10 cellular contexts compared by ENCODE assay signal in genomic region chr11:11976476-11977187, GRCh38. TPM values are rescaled to one million over a fixed set of nuclear protein-coding genes. Genes with fewer than 3 reads are reported as not detected.
DNase-seq lines count a peak whose midpoint lies in the region; ATAC-seq, FAIRE-seq and TF ChIP-seq lines count a peak whose summit lies in the region.
"Had no signal": no experiment of that assay in that cellular context is flagged by ENCODE, and none has a peak within 500 bp of the region (broad histone marks: within the 10 kb centered on the region; RNA-seq: fewer than 3 reads in every experiment).

No MANE protein-coding gene starts in this region.

- no peak for ATAC-seq in activated CD8-positive, alpha-beta memory T cell treated with anti-CD3 and anti-CD28 coated beads, Interleukin-2, amount 10 ng/mL, durations not matched to agents 7 days and 5 days
- no peak for ATAC-seq in HG03139 (IDR thresholded peaks at IDR 0.05; ENCODE audit: unreplicated experiment)

- H3K4me3 Mint-ChIP-seq in activated CD8-positive, alpha-beta memory T cell treated with anti-CD3 and anti-CD28 coated beads, Interleukin-2, amount 10 ng/mL, durations not matched to agents 7 days and 5 days = no peak overlapping the region

- H3K9ac ChIP-seq in endothelial cell of umbilical vein (replicated peaks; ENCODE audit: extremely low read depth, insufficient read depth, low read length) = peak overlapping the region; percentile 70

- H3K36me3 Mint-ChIP-seq in activated CD8-positive, alpha-beta memory T cell treated with anti-CD3 and anti-CD28 coated beads, Interleukin-2, amount 10 ng/mL, durations not matched to agents 7 days and 5 days = no peaks in the 10 kb centered on the region

- H3K9me3 Mint-ChIP-seq in activated CD8-positive, alpha-beta memory T cell treated with anti-CD3 and anti-CD28 coated beads, Interleukin-2, amount 10 ng/mL, durations not matched to agents 7 days and 5 days (ENCODE audit: low read depth) = no peaks in the 10 kb centered on the region

- BruUV-seq in endothelial cell of umbilical vein (replicated peaks; lab: Mats Ljungman, UMichigan) = TSS peak; percentile 36

- peak overlapping the region; percentile 44 for H3K4me2 ChIP-seq in endothelial cell of umbilical vein (ENCODE audit: insufficient read depth, low read length)

- H3K27me3 Mint-ChIP-seq in activated CD8-positive, alpha-beta memory T cell treated with anti-CD3 and anti-CD28 coated beads, Interleukin-2, amount 10 ng/mL, durations not matched to agents 7 days and 5 days = peaks cover 2% of the 10 kb centered on the region

- no peaks in the 10 kb centered on the region for H4K20me1 ChIP-seq in endothelial cell of umbilical vein (replicated peaks; ENCODE audit: control insufficient read depth, extremely low read depth, insufficient read depth, low read length)

- POLR2A ChIA-PET in endothelial cell of umbilical vein (lab: Charles Lee) = interaction anchor here (0.6 to 1.2 kb wide), 5 partner anchors 10 to 1167 kb away, joined by 3 to 7 read pairs (median 5); partner anchors contain the start of genes DKK3 and EIF4G2

- 71 to 95% methylated on average over 6 to 7 of the region's 7 CpGs for WGBS in mesodermal cell (ENCODE audit: insufficient coverage in 2 of 2), 2 experiments

- H3K4me3 ChIP-seq in endothelial cell of umbilical vein (replicated peaks in 1 of 3; ENCODE audit: insufficient read depth in 1 of 3, low read depth in 1 of 3, low read length in 3 of 3) (no peak overlapping the region), mesodermal cell (ENCODE audit: extremely low read depth, insufficient read depth, low read length, poor library complexity, severe bottlenecking) (no peak overlapping the region), uterus (no peak overlapping the region)

- H3K27me3 ChIP-seq in endothelial cell of umbilical vein (ENCODE audit: control insufficient read depth in 2 of 2, insufficient read depth in 2 of 2, low read length in 2 of 2) = no peaks in the 10 kb centered on the region
- no peaks in the 10 kb centered on the region for H3K27me3 ChIP-seq in uterus

- in situ Hi-C loops in GM13976 (cut with MboI; ENCODE audit: low sequenced_read_pairs, unreplicated experiment) = no loop called here

- H3K27ac ChIP-seq in endothelial cell of umbilical vein (ENCODE audit: insufficient read depth, low read depth, low read length) (peak overlapping the region; percentile 95), mesodermal cell (ENCODE audit: low read depth, low read length, severe bottlenecking) (peak overlapping the region; percentile 93), uterus (peak overlapping the region; percentile 76 to 82)

- no peak overlapping the region for H2AFZ ChIP-seq in endothelial cell of umbilical vein (ENCODE audit: low read depth, low read length)

- dilution Hi-C loops in endothelial cell of umbilical vein (cut with MboI; ENCODE audit: extremely low pct_ligation_motif_present, low sequenced_read_pairs) = no loop called here

- no peaks in the 10 kb centered on the region for H3K79me2 ChIP-seq in endothelial cell of umbilical vein (ENCODE audit: control insufficient read depth, insufficient read depth, low read length)

- intact Hi-C loops in endothelial cell of umbilical vein (cut with micrococcal nuclease) = loop anchor here (1.0 to 10.0 kb wide), 7 partner anchors 32 to 1169 kb away; partner anchors contain the start of genes DKK3 and EIF4G2
- intact Hi-C loops in uterus (cut with DNase I; ENCODE audit: low total_unique reads) = no loop called here

- no peak for TF ChIP-seq CTCF in endothelial cell of umbilical vein (IDR thresholded peaks at IDR 0.05; ENCODE audit: extremely low read depth in 1 of 2, insufficient read depth in 1 of 2, low read depth in 1 of 2, low read length in 2 of 2)
- no peak for TF ChIP-seq CTCF in uterus (IDR thresholded peaks at IDR 0.05)
- no peak for TF ChIP-seq CTCF in GM13976 (IDR thresholded peaks at IDR 0.05; ENCODE audit: borderline replicate concordance, control extremely low read depth, extremely low read depth, insufficient read depth, missing control alignments)

- H3K9me1 ChIP-seq in endothelial cell of umbilical vein (replicated peaks; ENCODE audit: control insufficient read depth, extremely low read depth, insufficient read depth, low read length) = no peaks in the 10 kb centered on the region

- H3K4me1 ChIP-seq in endothelial cell of umbilical vein (ENCODE audit: control insufficient read depth, extremely low read depth, insufficient read depth, low read length) (peaks cover 55% of the 10 kb centered on the region), mesodermal cell (ENCODE audit: control insufficient read depth, insufficient read depth, low read length, poor library complexity, severe bottlenecking) (peaks cover 80% of the 10 kb centered on the region), uterus (peaks cover 33 to 38% of the 10 kb centered on the region in 2 donors)

- H3K36me3 ChIP-seq in endothelial cell of umbilical vein (ENCODE audit: control insufficient read depth in 2 of 2, extremely low read depth in 1 of 2, insufficient read depth in 2 of 2, low read length in 2 of 2) (no peaks in the 10 kb centered on the region), mesodermal cell (ENCODE audit: control insufficient read depth, insufficient read depth, low read length) (peaks cover 51% of the 10 kb centered on the region), uterus (no peaks in the 10 kb centered on the region)

- FAIRE-seq in endothelial cell of umbilical vein (lab: Jason Lieb, UNC) = peak; percentile 76

- H3K9me3 ChIP-seq in endothelial cell of umbilical vein (replicated peaks; ENCODE audit: control insufficient read depth, insufficient read depth, low read length) = no peaks in the 10 kb centered on the region
- peaks cover 6% of the 10 kb centered on the region for H3K9me3 ChIP-seq in mesodermal cell (ENCODE audit: control insufficient read depth, low read length)
- no peaks in the 10 kb centered on the region for H3K9me3 ChIP-seq in uterus

- TF ChIP-seq POLR2A in endothelial cell of umbilical vein (IDR thresholded peaks at IDR 0.05; ENCODE audit: low read depth, low read length) (no peak), uterus (IDR thresholded peaks at IDR 0.05) (no peak)

- CTCF ChIA-PET in activated CD8-positive, alpha-beta memory T cell treated with anti-CD3 and anti-CD28 coated beads, Interleukin-2, amount 10 ng/mL, durations not matched to agents 7 days and 5 days (lab: Charles Lee) = interaction anchor here (1.0 to 2.0 kb wide), 3 partner anchors 10 to 68 kb away, joined by 3 to 12 read pairs (median 3); no protein-coding TSS in a partner anchor
- CTCF ChIA-PET in endothelial cell of umbilical vein (lab: Charles Lee) = interaction anchor here (0.7 to 4.0 kb wide), 21 partner anchors 10 to 1167 kb away, joined by 3 to 31 read pairs (median 4); partner anchors contain the start of genes DKK3 and EIF4G2

- peak; percentile 23 for DNase-seq in activated CD8-positive, alpha-beta memory T cell treated with anti-CD3 and anti-CD28 coated beads, Interleukin-2, amount 10 ng/mL, durations not matched to agents 7 days and 5 days
- no peak for DNase-seq in activated CD8-positive, alpha-beta memory T cell treated with anti-CD3 and anti-CD28 coated beads, Interleukin-2, amount 50 U/mL, for 48 hours
- DNase-seq in endothelial cell of umbilical vein (ENCODE audit: low read depth, low spot score) (peak; percentile 26), uterus (no peak), activated T-cell treated with anti-CD3 and anti-CD28 coated beads for 4 hours (no peak), GM13976 (ENCODE audit: low spot score) (no peak)
- DNase-seq: activated T-cell treated with anti-CD3 and anti-CD28 coated beads, Interleukin-2, amount 50 U/mL, for 1 hour; effector memory CD4-positive, alpha-beta T cell had no signal

- H3K4me1 Mint-ChIP-seq in activated CD8-positive, alpha-beta memory T cell treated with anti-CD3 and anti-CD28 coated beads, Interleukin-2, amount 10 ng/mL, durations not matched to agents 7 days and 5 days = peaks cover 9% of the 10 kb centered on the region

- H3K27ac Mint-ChIP-seq in activated CD8-positive, alpha-beta memory T cell treated with anti-CD3 and anti-CD28 coated beads, Interleukin-2, amount 10 ng/mL, durations not matched to agents 7 days and 5 days = no peak overlapping the region

TF ChIP-seq in endothelial cell of umbilical vein, 7 proteins besides CTCF, POLR2A, EP300 and RAD21:
- no peak for TF ChIP-seq MYC (IDR thresholded peaks at IDR 0.05; ENCODE audit: low read depth, low read length)
- no peak for TF ChIP-seq MAX (IDR thresholded peaks at IDR 0.05; ENCODE audit: insufficient read depth, insufficient read length)
- no peak for TF ChIP-seq EZH2 (IDR thresholded peaks at IDR 0.05; ENCODE audit: borderline replicate concordance, low read depth, low read length, severe bottlenecking)
- no peak for TF ChIP-seq FOS (IDR thresholded peaks at IDR 0.05; ENCODE audit: borderline replicate concordance, insufficient read depth, low read length)
- TF ChIP-seq JUN (IDR thresholded peaks at IDR 0.05; ENCODE audit: borderline replicate concordance, insufficient read depth, insufficient read length, low read depth) = no peak
- TF ChIP-seq GATA2 (IDR thresholded peaks at IDR 0.05; ENCODE audit: insufficient read depth, insufficient read length, low read depth, low read length) = no peak
- TF ChIP-seq POLR2AphosphoS5 (IDR thresholded peaks at IDR 0.05; ENCODE audit: insufficient read depth, low read depth, low read length) = no peak

RNA-seq across cellular contexts. Expression of gene DKK3, which starts 31.8 kb away (rescaled TPM):
- total RNA-seq in activated CD8-positive, alpha-beta memory T cell treated with anti-CD3 and anti-CD28 coated beads, Interleukin-2, amount 10 ng/mL, durations not matched to agents 7 days and 5 days = not detected
- total RNA-seq in endothelial cell of umbilical vein (131 and 165 TPM in 2 replicates), uterus (100 to 1,000 TPM in 2 of 4 donors, 10 to 100 TPM in 2; 26.4 to 151 (median 99.0) TPM)
- 335 and 365 TPM in 2 replicates for polyA plus RNA-seq in endothelial cell of umbilical vein
- polyA plus RNA-seq in endothelial cell of umbilical vein (2011; cell fraction: cytosol; rRNA removed) = 311 and 362 TPM in 2 replicates
- 162 and 176 TPM in 2 replicates for polyA plus RNA-seq in endothelial cell of umbilical vein (2011; cell fraction: nucleus; rRNA removed)
- polyA plus RNA-seq in endothelial cell of umbilical vein (2012) = 151 and 203 TPM in 2 replicates
- polyA minus RNA-seq in endothelial cell of umbilical vein = 287 and 327 TPM in 2 replicates
- polyA minus RNA-seq in endothelial cell of umbilical vein (2011; cell fraction: cytosol; rRNA and poly(A)+ RNA removed) = not detected
- polyA minus RNA-seq in endothelial cell of umbilical vein (2011; cell fraction: nucleus; rRNA and poly(A)+ RNA removed) = 67.8 and 100 TPM in 2 replicates
- 118 TPM for polyA plus RNA-seq in mesodermal cell (2013, experiment 1 of 2)
- polyA plus RNA-seq in mesodermal cell (2013, experiment 2 of 2) = 111 TPM

Comparison
In these comparisons a context has a peak if more than half of its experiments do, and no peak if none do; other contexts are left out.
1. DNase-seq: peak in activated CD8-positive, alpha-beta memory T cell treated with anti-CD3 and anti-CD28 coated beads, Interleukin-2, amount 10 ng/mL, durations not matched to agents 7 days and 5 days (single experiment) and endothelial cell of umbilical vein (single experiment); none in activated CD8-positive, alpha-beta memory T cell treated with anti-CD3 and anti-CD28 coated beads, Interleukin-2, amount 50 U/mL, for 48 hours (single experiment), uterus (0 of 2), activated T-cell treated with anti-CD3 and anti-CD28 coated beads for 4 hours (single experiment) and GM13976 (single experiment).
2. RNA of gene DKK3, which starts 31.8 kb away (total RNA-seq): 131 to 165 TPM in endothelial cell of umbilical vein and 26.4 to 151 TPM in uterus; not detected in activated CD8-positive, alpha-beta memory T cell treated with anti-CD3 and anti-CD28 coated beads, Interleukin-2, amount 10 ng/mL, durations not matched to agents 7 days and 5 days; every median in the first group is over 10 times any median in the second.
3. Peak in every context shown above with its lines, with median percentiles within 50 percentile points of each other: H3K27ac ChIP-seq.